In the genomic region with DNA sequence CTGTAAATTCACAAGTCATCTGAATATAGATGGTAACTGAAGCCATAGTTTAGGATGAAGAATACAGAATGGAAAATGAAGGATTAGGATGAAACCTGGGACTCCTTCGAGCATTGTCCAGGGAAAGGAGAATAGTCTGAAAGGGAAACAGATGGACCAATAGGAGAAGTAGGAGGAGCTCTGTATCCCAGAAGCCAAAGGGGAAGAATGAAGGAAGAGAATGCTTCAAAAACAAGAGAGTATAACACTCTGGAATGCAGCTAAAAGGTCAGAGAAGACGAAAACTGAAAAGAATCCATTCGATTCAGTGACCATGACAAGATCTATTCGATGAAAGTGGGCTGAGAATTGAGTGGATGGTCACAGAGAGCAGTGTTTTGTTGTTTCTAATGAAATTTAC, we compare ENCODE assay signal across 8 cellular contexts. TPM values are rescaled to one million over a fixed set of nuclear protein-coding genes. Genes with fewer than 3 reads are reported as not detected.
DNase-seq lines count a peak whose midpoint lies in the region; ATAC-seq and TF ChIP-seq lines count a peak whose summit lies in the region.

No MANE protein-coding gene starts in this region.

- POLR2A ChIA-PET in A673 (lab: Charles Lee; ENCODE audit: low non-redundant PET): no interaction called here

- peak overlapping the region; percentile 91 for H3K9ac ChIP-seq in GM23248

- intact Hi-C loops in A673 (cut with micrococcal nuclease; ENCODE audit: unreplicated experiment) (no loop called here), ovary (cut with DNase I) (no loop called here)

- 29 to 34% methylated on average over 4 of the region's 4 CpGs for WGBS in GM23248 (ENCODE audit: low coverage in 1 of 2, low lambda C conversion rate in 2 of 2, missing lambda C conversion rate in 2 of 2), 2 experiments
- WGBS in ovary, 3 donors: 19 to 20% (median 19%) methylated on average over 4 of the region's 4 CpGs

- in situ Hi-C loops in GM23248 (cut with MboI): no loop called here

- peak overlapping the region; percentile 97 for H3K4me3 ChIP-seq in A673 (ENCODE audit: low read depth, low read length, poor library complexity, severe bottlenecking)
- H3K4me3 ChIP-seq in GM23248: peak overlapping the region; percentile 88
- peak overlapping the region; percentile 93 for H3K4me3 ChIP-seq in ovary

- H3K27ac Mint-ChIP-seq in T-helper 17 cell: peak overlapping the region; percentile 87

- H3K4me3 Mint-ChIP-seq in T-helper 17 cell: peak overlapping the region; percentile 92

- TF ChIP-seq EP300 in ovary (IDR thresholded peaks at IDR 0.05): no peak

- TF ChIP-seq POLR2A in ovary (IDR thresholded peaks at IDR 0.05): no peak

- 0 out of 2 replicates have a peak, but pooled peaks cover 4% of the 10 kb centered on the region for H4K20me1 ChIP-seq in GM23248 (ENCODE audit: insufficient read depth)

- peaks cover 56% of the 10 kb centered on the region for H3K79me2 ChIP-seq in GM23248 (ENCODE audit: insufficient read depth)

- no peaks in the 10 kb centered on the region for H3K27me3 Mint-ChIP-seq in T-helper 17 cell

- peak overlapping the region; percentile 96 for H3K4me2 ChIP-seq in GM23248 (ENCODE audit: unreplicated experiment)

- peaks cover 56% of the 10 kb centered on the region for H3K4me1 Mint-ChIP-seq in T-helper 17 cell

- H2AFZ ChIP-seq in GM23248: peak overlapping the region; percentile 49

- no peaks in the 10 kb centered on the region for H3K36me3 Mint-ChIP-seq in T-helper 17 cell (ENCODE audit: low read depth)

- H3K27me3 ChIP-seq in A673 (replicated peaks; ENCODE audit: insufficient read depth, low read depth, low read length, poor library complexity) (no peaks in the 10 kb centered on the region), GM23248 (replicated peaks; ENCODE audit: insufficient read depth) (no peaks in the 10 kb centered on the region), ovary (no peaks in the 10 kb centered on the region)

- BruUV-seq in A673 (replicated peaks; lab: Mats Ljungman, UMichigan): TSS peak; percentile 39

- H3K4me1 ChIP-seq in A673 (ENCODE audit: insufficient read depth, low read length, poor library complexity, severe bottlenecking): peaks cover 44% of the 10 kb centered on the region
- peaks cover 27% of the 10 kb centered on the region for H3K4me1 ChIP-seq in GM23248 (ENCODE audit: insufficient read depth)
- H3K4me1 ChIP-seq in ovary (ENCODE audit: insufficient read depth): peaks cover 9% of the 10 kb centered on the region

- CTCF ChIA-PET in A673 (lab: Charles Lee): no interaction called here

- H3K36me3 ChIP-seq in A673 (ENCODE audit: insufficient read depth, low read length, poor library complexity, severe bottlenecking) (peaks cover 12% of the 10 kb centered on the region), GM23248 (ENCODE audit: low read depth) (peaks cover 9% of the 10 kb centered on the region), ovary (no peaks in the 10 kb centered on the region)

- H3K9me3 ChIP-seq in A673 (ENCODE audit: low read depth, low read length, poor library complexity, severe bottlenecking) (no peaks in the 10 kb centered on the region), GM23248 (ENCODE audit: low read depth) (no peaks in the 10 kb centered on the region), T-helper 17 cell (ENCODE audit: control insufficient read depth, low read length, poor library complexity, severe bottlenecking) (no peaks in the 10 kb centered on the region), ovary (no peaks in the 10 kb centered on the region)

- H3K27ac ChIP-seq in A673 (ENCODE audit: low read depth, low read length, poor library complexity, severe bottlenecking) (peak overlapping the region; percentile 94), GM23248 (peak overlapping the region; percentile 90), ovary (no peak overlapping the region)

- ATAC-seq in T-helper 17 cell (no peak), GM19463 (IDR thresholded peaks at IDR 0.05; ENCODE audit: unreplicated experiment) (no peak), omental fat pad (ENCODE audit: low FRiP score) (no peak)

- DNase-seq in A673 (ENCODE audit: low spot score) (no peak), GM23248 (peak; percentile 68), T-helper 17 cell (no peak), fibroblast of peridontal ligament (ENCODE audit: extremely low read depth) (peak; percentile 68), ovary (no peak), NCI-H345 treated with DMSO at 0.1 percent for 48 hours (lab: John Stamatoyannopoulos, UW; ENCODE audit: unreplicated experiment) (no peak), omental fat pad (ENCODE audit: low spot score) (no peak)

- TF ChIP-seq CTCF in A673 (conservative IDR thresholded peaks at IDR 0.05; ENCODE audit: low read depth, low read length) (no peak), ovary (IDR thresholded peaks at IDR 0.05) (no peak), omental fat pad (IDR thresholded peaks at IDR 0.05) (no peak)

- peaks cover 21% of the 10 kb centered on the region for H3F3A ChIP-seq in GM23248 (ENCODE audit: insufficient read depth)

- H3K9me2 ChIP-seq in GM23248 (ENCODE audit: insufficient read depth): no peaks in the 10 kb centered on the region

RNA-seq across cellular contexts. Expression of gene GMFB, which starts 1.0 kb away (rescaled TPM):
- total RNA-seq in A673 (2021) (62.1 and 76.8 TPM in 2 replicates), T-helper 17 cell (10 to 100 TPM; 25.4 to 42.5 TPM), ovary (10 to 100 TPM; 29.3 to 65.5 (median 33.8) TPM), omental fat pad (10 to 100 TPM; 44.0 to 92.7 (median 86.7) TPM)
- 110 and 286 TPM in 2 replicates for total RNA-seq in GM23248 (2014; rRNA removed; shearing (Covaris generic))
- polyA plus RNA-seq in GM23248 (2016; fragmentation: Nextera tagmentation; extraction: Ambion mirVana) (74.9 and 76.8 TPM in 2 replicates), ovary (10 to 100 TPM; 14.1 to 18.6 TPM)

RNA-seq across cellular contexts. Expression of gene CGRRF1, which starts 21.9 kb away (rescaled TPM):
- total RNA-seq in A673 (2021): 11.2 and 15.6 TPM in 2 replicates
- total RNA-seq in GM23248 (2014; rRNA removed; shearing (Covaris generic)): 15.0 and 15.4 TPM in 2 replicates
- polyA plus RNA-seq in GM23248 (2016; fragmentation: Nextera tagmentation; extraction: Ambion mirVana): 26.6 and 27.1 TPM in 2 replicates
- total RNA-seq in T-helper 17 cell: 10 to 100 TPM; 28.3 to 35.8 TPM
- total RNA-seq in ovary: 10 to 100 TPM; 20.3 to 36.7 (median 25.2) TPM
- 10 to 100 TPM; 17.9 to 18.5 TPM for polyA plus RNA-seq in ovary
- 10 to 100 TPM; 18.0 to 21.8 (median 18.9) TPM for total RNA-seq in omental fat pad

RNA-seq across cellular contexts. Expression of gene CNIH1, which starts 46.6 kb away (rescaled TPM):
- total RNA-seq in A673 (2021): 151 and 170 TPM in 2 replicates
- 208 and 315 TPM in 2 replicates for total RNA-seq in GM23248 (2014; rRNA removed; shearing (Covaris generic))
- polyA plus RNA-seq in GM23248 (2016; fragmentation: Nextera tagmentation; extraction: Ambion mirVana): 259 and 275 TPM in 2 replicates
- 10 to 100 TPM; 46.8 to 48.3 TPM for total RNA-seq in T-helper 17 cell
- total RNA-seq in ovary: 100 to 1,000 TPM in 1 of 7 donors, 10 to 100 TPM in 6; 53.5 to 101 (median 63.3) TPM
- polyA plus RNA-seq in ovary: 100 to 1,000 TPM in 1 of 2 donors, 10 to 100 TPM in 1; 67.0 to 203 TPM
- 100 to 1,000 TPM; 101 to 233 (median 212) TPM for total RNA-seq in omental fat pad

Comparison
In these comparisons a context has a peak if more than half of its experiments do, and no peak if none do; other contexts are left out.
1. DNase-seq: peak in GM23248 (single experiment) and fibroblast of peridontal ligament (single experiment); none in A673 (single experiment), T-helper 17 cell (0 of 3), ovary (0 of 5), NCI-H345 treated with DMSO at 0.1 percent for 48 hours (single experiment) and omental fat pad (single experiment).
2. H3K27ac ChIP-seq: peak in A673 (single experiment) and GM23248 (single experiment); none in ovary (0 of 2).
3. Peak in every context shown above with its lines, with median percentiles within 50 percentile points of each other: H3K4me3 ChIP-seq.